Comparison of ENCODE assay signal across 27 cellular contexts in the genomic region with DNA sequence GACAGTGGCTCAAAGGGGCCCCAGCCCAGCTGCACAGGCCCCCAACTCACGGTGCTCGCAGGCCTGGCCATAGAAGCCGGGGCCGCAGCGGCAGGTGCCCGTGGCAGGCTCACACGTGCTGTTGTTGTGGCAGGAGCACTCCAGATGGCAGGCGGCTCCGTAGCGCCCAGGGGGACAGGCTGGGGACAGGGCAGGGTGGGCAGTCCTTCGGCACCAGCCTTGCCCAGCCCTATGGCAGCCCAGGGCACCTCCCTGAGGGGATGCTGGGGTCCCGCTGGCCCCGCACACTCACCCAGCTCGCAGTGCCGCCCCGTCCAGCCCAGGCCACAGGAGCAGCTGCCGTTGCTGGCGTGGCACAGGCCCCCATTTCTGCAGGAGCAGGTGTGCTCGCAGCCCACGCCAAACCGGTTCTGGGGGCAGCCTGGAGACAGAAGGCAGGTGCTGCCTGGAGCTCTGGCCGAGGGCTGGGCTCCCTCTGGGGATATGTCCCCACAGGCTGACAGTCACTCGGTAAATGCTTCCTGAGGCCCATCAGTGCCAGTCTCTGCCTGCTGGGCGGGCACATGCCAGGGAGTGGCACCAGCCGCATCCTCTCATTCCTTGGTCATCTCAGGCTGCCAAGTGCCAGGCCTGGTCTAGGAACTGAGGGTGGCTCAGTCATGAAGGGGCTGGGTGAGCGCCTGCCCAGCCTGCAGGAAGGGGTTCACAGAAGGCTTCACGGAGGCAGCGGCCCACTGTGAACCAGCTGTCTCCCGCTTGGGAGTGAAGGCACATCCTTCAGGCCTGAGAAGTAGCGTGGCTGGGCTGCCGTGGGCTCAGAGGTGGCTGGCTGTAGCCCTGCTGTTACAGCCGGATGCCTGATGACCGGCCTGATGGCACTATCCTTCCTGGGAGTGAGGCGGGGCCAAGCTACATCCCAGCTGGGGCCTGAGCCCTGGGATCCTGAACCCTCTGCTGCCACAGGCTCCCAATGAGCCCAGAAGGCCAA. TPM values are rescaled to one million over a fixed set of nuclear protein-coding genes. Genes with fewer than 3 reads are reported as not detected.
A peak's percentile ranks its signal among the peaks of the same experiment; 100 is the strongest.
DNase-seq lines count a peak whose midpoint lies in the region; ATAC-seq and TF ChIP-seq lines count a peak whose summit lies in the region.
"Had no signal": no experiment of that assay in that cellular context is flagged by ENCODE, and none has a peak within 500 bp of the region (broad histone marks: within the 10 kb centered on the region; RNA-seq: fewer than 3 reads in every experiment).

No MANE protein-coding gene starts in this region.

- H3K9me2 ChIP-seq in PC-3 (replicated peaks; ENCODE audit: low read length): no peaks in the 10 kb centered on the region
- H3K9me2 ChIP-seq: SK-N-SH had no signal

- H4K20me1 ChIP-seq in PC-3 (ENCODE audit: low read length) (no peaks in the 10 kb centered on the region), mammary epithelial cell (ENCODE audit: insufficient read depth, low read length) (no peaks in the 10 kb centered on the region)

- no peak overlapping the region for H3K4me3 ChIP-seq in PC-3 (ENCODE audit: low read length)
- no peak overlapping the region for H3K4me3 ChIP-seq in mammary epithelial cell (replicated peaks in 1 of 3; ENCODE audit: insufficient read depth in 1 of 3, low read depth in 2 of 3, low read length in 3 of 3)
- H3K4me3 ChIP-seq: body of pancreas, heart right ventricle had no signal

- dilution Hi-C loops in mammary epithelial cell (cut with HindIII; ENCODE audit: low sequenced_read_pairs): no loop called here

- intact Hi-C loops in PC-3 (cut with micrococcal nuclease) (no loop called here), mammary epithelial cell (cut with micrococcal nuclease) (loop anchor here (5.0 kb wide), 1 partner anchor 73 kb away; no protein-coding TSS in a partner anchor)

- WGBS in mammary epithelial cell (ENCODE audit: low coverage, missing lambda C conversion rate): 93% methylated on average over 18 of the region's 34 CpGs

- DNase-seq in SIG-M5 treated with dmso at 0.1 percent for 504 hours (lab: John Stamatoyannopoulos, UW; ENCODE audit: unreplicated experiment): peak; percentile 8
- DNase-seq in SIG-M5 (lab: John Stamatoyannopoulos, UW): no peak
- DNase-seq in NCI-H1417 (lab: John Stamatoyannopoulos, UW): peak in 2 of 3 experiments; percentile 81 to 88
- peak; percentile 53 for DNase-seq in PC-3
- no peak for DNase-seq in mammary epithelial cell
- DNase-seq in HuH-7.5 (ENCODE audit: low spot score): no peak
- DNase-seq in NCI-H2196 treated with DMSO at 0.1 percent for 48 hours (lab: John Stamatoyannopoulos, UW; ENCODE audit: unreplicated experiment): no peak
- DNase-seq: ACHN; activated CD4-positive, alpha-beta T cell treated with anti-CD3 and anti-CD28 coated beads for 36 hours; activated CD8-positive, alpha-beta memory T cell treated with anti-CD3 and anti-CD28 coated beads for 24 hours; activated gamma-delta T cell treated with Interleukin-2 at 50 U/mL for 16 hours; activated T-cell treated with anti-CD3 and anti-CD28 coated beads, Interleukin-2, amount 50 U/mL, for 24 hours; body of pancreas; Calu3; effector CD8-positive, alpha-beta T cell; GF-D8; heart right ventricle; HFFc6; left cardiac atrium; NCI-H187; NCI-H446; retina; RPMI8226; SK-N-SH; T-helper 2 cell had no signal

- in situ Hi-C loops in mammary epithelial cell (cut with MboI; ENCODE audit: low sequenced_read_pairs in 2 of 2): no loop called here

- H3K79me2 ChIP-seq in PC-3 (ENCODE audit: low read length) (no peaks in the 10 kb centered on the region), mammary epithelial cell (ENCODE audit: insufficient read depth, low read length) (no peaks in the 10 kb centered on the region)

- H3K9me3 ChIP-seq in PC-3 (ENCODE audit: low read length) (no peaks in the 10 kb centered on the region), mammary epithelial cell (replicated peaks; ENCODE audit: insufficient read depth, low read length) (no peaks in the 10 kb centered on the region)
- H3K9me3 ChIP-seq: body of pancreas, heart right ventricle, SK-N-SH had no signal

- no peak for TF ChIP-seq CTCF in PC-3 (conservative IDR thresholded peaks at IDR 0.05; ENCODE audit: low read depth, low read length)
- TF ChIP-seq CTCF in mammary epithelial cell (conservative IDR thresholded peaks at IDR 0.05 in 1 of 2, IDR thresholded peaks at IDR 0.05 in 1 of 2; ENCODE audit: extremely low read depth in 1 of 2, insufficient read depth in 1 of 2, low read depth in 1 of 2, low read length in 2 of 2): no peak

- peaks cover 27% of the 10 kb centered on the region for H3K4me1 ChIP-seq in PC-3 (ENCODE audit: insufficient read depth, low read length)
- H3K4me1 ChIP-seq in mammary epithelial cell (ENCODE audit: insufficient read depth, low read length): peaks cover 8% of the 10 kb centered on the region

- CTCF ChIA-PET in PC-3 (lab: Charles Lee): interaction anchor here (1.0 kb wide), 1 partner anchor 41 kb away, joined by 3 read pairs; no protein-coding TSS in a partner anchor
- CTCF ChIA-PET in mammary epithelial cell (lab: Charles Lee; ENCODE audit: low non-redundant PET): no interaction called here

- H3K27me3 ChIP-seq in PC-3 (ENCODE audit: low read length): no peaks in the 10 kb centered on the region
- H3K27me3 ChIP-seq in mammary epithelial cell (ENCODE audit: insufficient read depth, low read length): no peaks in the 10 kb centered on the region
- H3K27me3 ChIP-seq: body of pancreas, heart right ventricle had no signal

- H3K27ac ChIP-seq in PC-3 (ENCODE audit: low read length): no peak overlapping the region
- no peak overlapping the region for H3K27ac ChIP-seq in mammary epithelial cell (ENCODE audit: insufficient read depth, low read depth, low read length)
- H3K27ac ChIP-seq: body of pancreas, heart right ventricle had no signal

- H3K36me3 ChIP-seq in PC-3 (ENCODE audit: low read depth, low read length) (no peaks in the 10 kb centered on the region), mammary epithelial cell (ENCODE audit: insufficient read depth, low read length) (no peaks in the 10 kb centered on the region)
- H3K36me3 ChIP-seq: heart right ventricle had no signal

- POLR2A ChIA-PET in PC-3 (lab: Charles Lee; ENCODE audit: unreplicated experiment): no interaction called here

- ATAC-seq in PC-3 (peak; percentile 51), GM18519 (IDR thresholded peaks at IDR 0.05; ENCODE audit: low FRiP score, unreplicated experiment) (no peak)
- ATAC-seq: activated CD4-positive, alpha-beta T cell treated with anti-CD3 and anti-CD28 coated beads for 36 hours; body of pancreas; heart right ventricle; left cardiac atrium; stimulated activated effector memory CD8-positive, alpha-beta T cell treated with anti-CD3 and anti-CD28 coated beads, Interleukin-12 subunit alpha, Interleukin-12 subunit beta, amount 100 ng/mL, for 72 hours had no signal

- H2AFZ ChIP-seq in PC-3 (ENCODE audit: low read length) (no peak overlapping the region), mammary epithelial cell (ENCODE audit: low read depth, low read length) (no peak overlapping the region)

- BruUV-seq in PC-3 (replicated peaks; lab: Mats Ljungman, UMichigan) (no TSS peak), mammary epithelial cell (replicated peaks; lab: Mats Ljungman, UMichigan) (no TSS peak)

- H3K4me2 ChIP-seq in PC-3 (ENCODE audit: low read length): no peak overlapping the region
- H3K4me2 ChIP-seq in mammary epithelial cell (ENCODE audit: insufficient read depth, low read depth, low read length): no peak overlapping the region
- H3K4me2 ChIP-seq: SK-N-SH had no signal

- H3K9ac ChIP-seq in PC-3 (ENCODE audit: low read length) (no peak overlapping the region), mammary epithelial cell (ENCODE audit: insufficient read depth, low read length) (no peak overlapping the region)
- H3K9ac ChIP-seq: SK-N-SH had no signal

- no peaks in the 10 kb centered on the region for H3F3A ChIP-seq in PC-3 (ENCODE audit: low read length, unreplicated experiment)

RNA-seq across cellular contexts. Expression of a gene that starts 40.1 kb away (rescaled TPM):
- total RNA-seq in PC-3 (2014; rRNA removed) (54.3 and 60.7 TPM in 2 replicates), mammary epithelial cell (1 to 10 TPM; 5.9 to 6.7 TPM)
- polyA plus RNA-seq in mammary epithelial cell: 7.6 TPM
- polyA minus RNA-seq in mammary epithelial cell: 3.5 TPM
- total RNA-seq: activated CD4-positive, alpha-beta T cell treated with anti-CD3 and anti-CD28 coated beads for 36 hours had no signal

Comparison
In these comparisons a context has a peak if more than half of its experiments do, and no peak if none do; other contexts are left out.
1. DNase-seq: peak in SIG-M5 treated with dmso at 0.1 percent for 504 hours (single experiment), NCI-H1417 (2 of 3) and PC-3 (single experiment); none in SIG-M5 (single experiment), mammary epithelial cell (single experiment), HuH-7.5 (single experiment) and NCI-H2196 treated with DMSO at 0.1 percent for 48 hours (single experiment).